Comparison of ENCODE assay signal across 1 cellular context in the genomic region with DNA sequence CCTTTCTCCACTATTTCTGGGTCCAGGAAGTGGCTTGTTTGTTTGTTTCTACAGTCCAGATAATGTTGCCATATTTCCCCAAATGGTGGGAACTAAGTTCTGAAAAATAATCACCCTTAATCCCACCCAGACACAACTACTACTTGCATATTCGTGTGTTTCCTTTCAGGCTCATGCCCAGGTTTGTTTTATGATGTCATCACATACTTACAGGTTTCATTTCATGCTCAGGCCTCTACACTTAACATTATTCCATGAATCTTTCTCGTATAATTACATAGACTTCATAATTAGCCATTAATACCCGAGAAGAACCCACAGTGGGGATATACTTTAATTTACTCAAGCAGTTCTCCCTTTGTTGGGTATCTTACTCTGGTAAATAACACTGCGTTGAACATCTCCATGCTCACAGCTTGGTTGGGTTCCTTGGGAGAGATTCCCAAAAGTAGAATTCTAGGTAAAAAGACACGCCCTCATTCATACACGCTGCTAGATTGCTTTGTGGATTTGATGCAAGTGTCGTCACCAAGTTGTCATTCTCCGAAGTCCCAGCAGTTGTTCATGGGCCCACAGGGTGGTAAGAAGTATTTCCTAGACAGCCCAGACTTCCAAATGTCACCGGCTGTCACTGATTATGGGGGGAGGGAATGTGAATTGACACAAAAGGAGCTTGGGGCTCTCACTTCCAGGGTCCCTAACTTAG.
TF ChIP-seq lines count a peak whose summit lies in the region.

No MANE protein-coding gene starts in this region.

TF ChIP-seq in HepG2, 621 proteins besides CTCF, POLR2A, EP300 and RAD21:
- no peak for TF ChIP-seq GFI1 (CRISPR knock-in tag; IDR thresholded peaks at IDR 0.05; ENCODE audit: borderline replicate concordance)
- TF ChIP-seq ATF7 (IDR thresholded peaks at IDR 0.05), result peak; percentile 82
- no peak for TF ChIP-seq ATF7 (CRISPR knock-in tag; IDR thresholded peaks at IDR 0.05)
- no peak for TF ChIP-seq JUN (CRISPR knock-in tag; IDR thresholded peaks at IDR 0.05)
- 0 out of 2 replicates have a peak, but pooled peaks have one; percentile 12 for TF ChIP-seq CREB1 (IDR thresholded peaks at IDR 0.05)
- no peak for TF ChIP-seq CREB1 (CRISPR knock-in tag; IDR thresholded peaks at IDR 0.05)
- no peak for TF ChIP-seq ZNF678 (CRISPR knock-in tag; IDR thresholded peaks at IDR 0.05)
- TF ChIP-seq MEIS1 (CRISPR knock-in tag; IDR thresholded peaks at IDR 0.05; ENCODE audit: borderline replicate concordance), result no peak
- TF ChIP-seq NCOA5 (CRISPR knock-in tag; IDR thresholded peaks at IDR 0.05), result no peak
- no peak for TF ChIP-seq THAP11 (CRISPR knock-in tag; IDR thresholded peaks at IDR 0.05)
- TF ChIP-seq, protein P1, sequence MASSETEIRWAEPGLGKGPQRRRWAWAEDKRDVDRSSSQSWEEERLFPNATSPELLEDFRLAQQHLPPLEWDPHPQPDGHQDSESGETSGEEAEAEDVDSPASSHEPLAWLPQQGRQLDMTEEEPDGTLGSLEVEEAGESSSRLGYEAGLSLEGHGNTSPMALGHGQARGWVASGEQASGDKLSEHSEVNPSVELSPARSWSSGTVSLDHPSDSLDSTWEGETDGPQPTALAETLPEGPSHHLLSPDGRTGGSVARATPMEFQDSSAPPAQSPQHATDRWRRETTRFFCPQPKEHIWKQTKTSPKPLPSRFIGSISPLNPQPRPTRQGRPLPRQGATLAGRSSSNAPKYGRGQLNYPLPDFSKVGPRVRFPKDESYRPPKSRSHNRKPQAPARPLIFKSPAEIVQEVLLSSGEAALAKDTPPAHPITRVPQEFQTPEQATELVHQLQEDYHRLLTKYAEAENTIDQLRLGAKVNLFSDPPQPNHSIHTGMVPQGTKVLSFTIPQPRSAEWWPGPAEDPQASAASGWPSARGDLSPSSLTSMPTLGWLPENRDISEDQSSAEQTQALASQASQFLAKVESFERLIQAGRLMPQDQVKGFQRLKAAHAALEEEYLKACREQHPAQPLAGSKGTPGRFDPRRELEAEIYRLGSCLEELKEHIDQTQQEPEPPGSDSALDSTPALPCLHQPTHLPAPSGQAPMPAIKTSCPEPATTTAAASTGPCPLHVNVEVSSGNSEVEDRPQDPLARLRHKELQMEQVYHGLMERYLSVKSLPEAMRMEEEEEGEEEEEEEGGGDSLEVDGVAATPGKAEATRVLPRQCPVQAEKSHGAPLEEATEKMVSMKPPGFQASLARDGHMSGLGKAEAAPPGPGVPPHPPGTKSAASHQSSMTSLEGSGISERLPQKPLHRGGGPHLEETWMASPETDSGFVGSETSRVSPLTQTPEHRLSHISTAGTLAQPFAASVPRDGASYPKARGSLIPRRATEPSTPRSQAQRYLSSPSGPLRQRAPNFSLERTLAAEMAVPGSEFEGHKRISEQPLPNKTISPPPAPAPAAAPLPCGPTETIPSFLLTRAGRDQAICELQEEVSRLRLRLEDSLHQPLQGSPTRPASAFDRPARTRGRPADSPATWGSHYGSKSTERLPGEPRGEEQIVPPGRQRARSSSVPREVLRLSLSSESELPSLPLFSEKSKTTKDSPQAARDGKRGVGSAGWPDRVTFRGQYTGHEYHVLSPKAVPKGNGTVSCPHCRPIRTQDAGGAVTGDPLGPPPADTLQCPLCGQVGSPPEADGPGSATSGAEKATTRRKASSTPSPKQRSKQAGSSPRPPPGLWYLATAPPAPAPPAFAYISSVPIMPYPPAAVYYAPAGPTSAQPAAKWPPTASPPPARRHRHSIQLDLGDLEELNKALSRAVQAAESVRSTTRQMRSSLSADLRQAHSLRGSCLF (CRISPR knock-in tag; IDR thresholded peaks at IDR 0.05; ENCODE audit: borderline replicate concordance), result no peak
- no peak for TF ChIP-seq THAP7 (CRISPR knock-in tag; IDR thresholded peaks at IDR 0.05)
- TF ChIP-seq TBP (CRISPR knock-in tag; IDR thresholded peaks at IDR 0.05), result no peak
